Comparison of ENCODE assay signal across 14 cellular contexts in the genomic region with DNA sequence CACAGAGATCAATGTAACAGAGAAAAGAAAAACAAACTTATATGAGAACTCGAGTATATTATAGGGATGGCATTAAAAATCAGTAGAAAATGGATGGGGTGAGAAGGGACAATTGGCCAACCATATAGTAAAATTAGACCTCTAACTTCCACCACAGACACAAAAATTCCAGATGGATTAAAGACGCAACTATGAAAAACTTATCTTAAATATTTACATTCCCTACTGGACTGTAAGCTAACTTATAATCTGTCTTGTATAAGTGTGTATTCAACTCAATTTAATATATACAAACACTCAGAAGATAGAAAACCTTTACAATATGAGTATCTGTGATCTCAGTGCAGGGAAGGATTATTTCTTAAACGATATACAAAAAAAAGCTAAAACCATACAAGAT. TPM values are rescaled to one million over a fixed set of nuclear protein-coding genes. Genes with fewer than 3 reads are reported as not detected.
A peak's percentile ranks its signal among the peaks of the same experiment; 100 is the strongest.
DNase-seq lines count a peak whose midpoint lies in the region; ATAC-seq, FAIRE-seq and TF ChIP-seq lines count a peak whose summit lies in the region.
"Had no signal": no experiment of that assay in that cellular context is flagged by ENCODE, and none has a peak within 500 bp of the region (broad histone marks: within the 10 kb centered on the region; RNA-seq: fewer than 3 reads in every experiment).

No MANE protein-coding gene starts in this region.

- no peak for ATAC-seq in T-helper 17 cell
- ATAC-seq in stimulated activated memory B cell treated with anti-CD40 and anti-IgM and Interleukin-4, amounts not matched to agents 10 μg/mL and 1 μg/mL and 100 μg/mL, for 72 hours = no peak

- H3K79me1 ChIP-seq in trophoblast cell (ENCODE audit: low read length) = peaks cover 5% of the 10 kb centered on the region

- CTCF ChIA-PET in MCF 10A (lab: Yijun Ruan, JAX) (interaction anchor here (1.0 to 2.1 kb wide), 2 partner anchors 24 to 51 kb away, joined by 4 read pairs; no protein-coding TSS in a partner anchor), mammary epithelial cell (lab: Charles Lee; ENCODE audit: low non-redundant PET) (interaction anchor here (0.6 kb wide), 1 partner anchor 21 kb away, joined by 16 read pairs; no protein-coding TSS in a partner anchor), endothelial cell of umbilical vein (lab: Charles Lee) (interaction anchor here (1.1 to 1.5 kb wide), 3 partner anchors 9 to 11 kb away, joined by 3 to 4 read pairs (median 3); no protein-coding TSS in a partner anchor)

- no peak overlapping the region for H3K23ac ChIP-seq in trophoblast cell (ENCODE audit: low read length)

- H3K9ac ChIP-seq in mammary epithelial cell (ENCODE audit: insufficient read depth, low read length) = no peak overlapping the region
- H3K9ac ChIP-seq in endothelial cell of umbilical vein (replicated peaks; ENCODE audit: extremely low read depth, insufficient read depth, low read length) = no peak overlapping the region
- no peak overlapping the region for H3K9ac ChIP-seq in trophoblast cell (ENCODE audit: low read length)

- no peak overlapping the region for H2AK5ac ChIP-seq in trophoblast cell (ENCODE audit: low read length)

- H3K27ac ChIP-seq in mammary epithelial cell (ENCODE audit: insufficient read depth, low read depth, low read length) (no peak overlapping the region), endothelial cell of umbilical vein (ENCODE audit: insufficient read depth, low read depth, low read length) (no peak overlapping the region), trophoblast cell (ENCODE audit: low read depth, low read length) (no peak overlapping the region)

- 95% methylated on average over 3 of the region's 3 CpGs for WGBS in mammary epithelial cell (ENCODE audit: low coverage, missing lambda C conversion rate)
- WGBS in trophoblast cell (ENCODE audit: extremely low coverage, insufficient coverage, insufficient read length) = no CpG with 5 or more reads among the region's 3 CpGs

- no peak overlapping the region for H4K12ac ChIP-seq in trophoblast cell (ENCODE audit: low read depth, low read length)

- dilution Hi-C loops in mammary epithelial cell (cut with HindIII; ENCODE audit: low sequenced_read_pairs) = no loop called here
- dilution Hi-C loops in endothelial cell of umbilical vein (cut with MboI; ENCODE audit: extremely low pct_ligation_motif_present, low sequenced_read_pairs) = no loop called here

- no peak overlapping the region for H4K8ac ChIP-seq in trophoblast cell (ENCODE audit: low read depth, low read length)

- H3K18ac ChIP-seq in trophoblast cell (ENCODE audit: low read length) = no peak overlapping the region

- no TSS peak for BruUV-seq in MCF 10A (replicated peaks; lab: Mats Ljungman, UMichigan)
- no TSS peak for BruUV-seq in mammary epithelial cell (replicated peaks; lab: Mats Ljungman, UMichigan)
- no TSS peak for BruUV-seq in endothelial cell of umbilical vein (replicated peaks; lab: Mats Ljungman, UMichigan)

- H3K4me1 ChIP-seq in mammary epithelial cell (ENCODE audit: insufficient read depth, low read length) = peaks cover 4% of the 10 kb centered on the region
- H3K4me1 ChIP-seq in endothelial cell of umbilical vein (ENCODE audit: control insufficient read depth, extremely low read depth, insufficient read depth, low read length) = peaks cover 12% of the 10 kb centered on the region
- peaks cover 4 to 9% of the 10 kb centered on the region in 2 experiments for H3K4me1 ChIP-seq in trophoblast cell (ENCODE audit: control insufficient read depth in 1 of 2, insufficient read depth in 2 of 2, low read length in 2 of 2)

- H3K27ac Mint-ChIP-seq in MCF 10A (ENCODE audit: low read depth, unreplicated experiment) = no peak overlapping the region
- H3K27ac Mint-ChIP-seq in T-helper 17 cell = peak overlapping the region; percentile 80
- no peak overlapping the region for H3K27ac Mint-ChIP-seq in stimulated activated memory B cell treated with anti-CD40 and anti-IgM and Interleukin-4, amounts not matched to agents 10 μg/mL and 1 μg/mL and 100 μg/mL, for 72 hours
- H3K27ac Mint-ChIP-seq: activated B cell treated with CpG ODN at 0.5 μM for 24 hours had no signal

- H3K36me3 ChIP-seq in mammary epithelial cell (ENCODE audit: insufficient read depth, low read length) (peaks cover 7% of the 10 kb centered on the region), endothelial cell of umbilical vein (ENCODE audit: control insufficient read depth in 2 of 2, extremely low read depth in 1 of 2, insufficient read depth in 2 of 2, low read length in 2 of 2) (peaks cover 2 to 4% of the 10 kb centered on the region in 2 experiments), trophoblast cell (ENCODE audit: control insufficient read depth in 1 of 2, insufficient read depth in 2 of 2, low read length in 2 of 2) (peaks cover 5 to 7% of the 10 kb centered on the region in 2 experiments)

- no peak overlapping the region for H3K4ac ChIP-seq in trophoblast cell (ENCODE audit: low read depth, low read length)

- H3K9me3 ChIP-seq in mammary epithelial cell (replicated peaks; ENCODE audit: insufficient read depth, low read length) (no peaks in the 10 kb centered on the region), T-helper 17 cell (ENCODE audit: control insufficient read depth, low read length, poor library complexity, severe bottlenecking) (no peaks in the 10 kb centered on the region), endothelial cell of umbilical vein (replicated peaks; ENCODE audit: control insufficient read depth, insufficient read depth, low read length) (no peaks in the 10 kb centered on the region), trophoblast cell (ENCODE audit: insufficient read depth, low read depth, low read length) (no peaks in the 10 kb centered on the region)

- H3K79me2 ChIP-seq in mammary epithelial cell (ENCODE audit: insufficient read depth, low read length) (peaks cover 65% of the 10 kb centered on the region), endothelial cell of umbilical vein (ENCODE audit: control insufficient read depth, insufficient read depth, low read length) (peaks cover 58% of the 10 kb centered on the region), trophoblast cell (ENCODE audit: control insufficient read depth, insufficient read depth, low read length, poor library complexity) (peaks cover 5% of the 10 kb centered on the region)

- DNase-seq in MCF 10A (ENCODE audit: unreplicated experiment) (no peak), mammary epithelial cell (no peak), T-helper 17 cell (no peak), endothelial cell of umbilical vein (ENCODE audit: low read depth, low spot score) (no peak), SIG-M5 (lab: John Stamatoyannopoulos, UW) (no peak), trophoblast cell (no peak), NCI-H446 (lab: John Stamatoyannopoulos, UW) (no peak)
- DNase-seq: activated B cell treated with CpG ODN at 0.5 μM for 24 hours, AML-193, DMS79, H9, NCI-H1092 treated with DMSO at 0.1 percent for 48 hours had no signal

- no peak for FAIRE-seq in endothelial cell of umbilical vein (lab: Jason Lieb, UNC)

- H3K9me3 Mint-ChIP-seq in MCF 10A (ENCODE audit: unreplicated experiment) = no peaks in the 10 kb centered on the region
- H3K9me3 Mint-ChIP-seq in stimulated activated memory B cell treated with anti-CD40 and anti-IgM and Interleukin-4, amounts not matched to agents 10 μg/mL and 1 μg/mL and 100 μg/mL, for 72 hours = no peaks in the 10 kb centered on the region
- H3K9me3 Mint-ChIP-seq: activated B cell treated with CpG ODN at 0.5 μM for 24 hours had no signal

- POLR2A ChIA-PET in MCF 10A (lab: Yijun Ruan, JAX) = interaction anchor here (1.2 to 8.7 kb wide), 3 partner anchors 10 to 28 kb away, joined by 3 to 99 read pairs (median 4); a partner anchor contains a TSS
- POLR2A ChIA-PET in endothelial cell of umbilical vein (lab: Charles Lee) = interaction anchor here (0.6 kb wide), 2 partner anchors 10 to 45 kb away, joined by 4 read pairs; no protein-coding TSS in a partner anchor

- TF ChIP-seq CTCF in MCF 10A (IDR thresholded peaks at IDR 0.05; ENCODE audit: unreplicated experiment) (no peak), mammary epithelial cell (conservative IDR thresholded peaks at IDR 0.05 in 1 of 2, IDR thresholded peaks at IDR 0.05 in 1 of 2; ENCODE audit: extremely low read depth in 1 of 2, insufficient read depth in 1 of 2, low read depth in 1 of 2, low read length in 2 of 2) (no peak), endothelial cell of umbilical vein (IDR thresholded peaks at IDR 0.05; ENCODE audit: extremely low read depth in 1 of 2, insufficient read depth in 1 of 2, low read depth in 1 of 2, low read length in 2 of 2) (no peak)

- H3K36me3 Mint-ChIP-seq in MCF 10A (ENCODE audit: insufficient read depth, unreplicated experiment) (peaks cover 43% of the 10 kb centered on the region), T-helper 17 cell (ENCODE audit: low read depth) (peaks cover 3% of the 10 kb centered on the region)
- H3K36me3 Mint-ChIP-seq in stimulated activated memory B cell treated with anti-CD40 and anti-IgM and Interleukin-4, amounts not matched to agents 10 μg/mL and 1 μg/mL and 100 μg/mL, for 72 hours = peaks cover 7% of the 10 kb centered on the region

- no peak overlapping the region for H3K14ac ChIP-seq in trophoblast cell (ENCODE audit: low read length)

- H3K4me2 ChIP-seq in mammary epithelial cell (ENCODE audit: insufficient read depth, low read depth, low read length) (no peak overlapping the region), endothelial cell of umbilical vein (ENCODE audit: insufficient read depth, low read length) (peak overlapping the region; percentile 44), trophoblast cell (ENCODE audit: low read length) (no peak overlapping the region)

- H4K91ac ChIP-seq in trophoblast cell (ENCODE audit: low read depth, low read length) = no peak overlapping the region

- no peak overlapping the region for H2AFZ ChIP-seq in mammary epithelial cell (ENCODE audit: low read depth, low read length)
- H2AFZ ChIP-seq in endothelial cell of umbilical vein (ENCODE audit: low read depth, low read length) = no peak overlapping the region
- no peak overlapping the region for H2AFZ ChIP-seq in trophoblast cell (ENCODE audit: insufficient read depth, low read length, poor library complexity)

- no peak overlapping the region for H2BK5ac ChIP-seq in trophoblast cell (ENCODE audit: low read depth, low read length, poor library complexity)

- H3K27me3 Mint-ChIP-seq in MCF 10A (ENCODE audit: insufficient read depth, unreplicated experiment) = no peaks in the 10 kb centered on the region
- H3K27me3 Mint-ChIP-seq in T-helper 17 cell = no peaks in the 10 kb centered on the region
- H3K27me3 Mint-ChIP-seq in stimulated activated memory B cell treated with anti-CD40 and anti-IgM and Interleukin-4, amounts not matched to agents 10 μg/mL and 1 μg/mL and 100 μg/mL, for 72 hours = no peaks in the 10 kb centered on the region
- H3K27me3 Mint-ChIP-seq: activated B cell treated with CpG ODN at 0.5 μM for 24 hours had no signal

- H4K20me1 ChIP-seq in mammary epithelial cell (ENCODE audit: insufficient read depth, low read length) (no peaks in the 10 kb centered on the region), endothelial cell of umbilical vein (replicated peaks; ENCODE audit: control insufficient read depth, extremely low read depth, insufficient read depth, low read length) (no peaks in the 10 kb centered on the region)

- H2BK12ac ChIP-seq in trophoblast cell (ENCODE audit: low read length) = no peak overlapping the region

- no peak for TF ChIP-seq POLR2A in endothelial cell of umbilical vein (IDR thresholded peaks at IDR 0.05; ENCODE audit: low read depth, low read length)

- no peaks in the 10 kb centered on the region for H3K27me3 ChIP-seq in mammary epithelial cell (ENCODE audit: insufficient read depth, low read length)
- H3K27me3 ChIP-seq in endothelial cell of umbilical vein (ENCODE audit: control insufficient read depth in 2 of 2, insufficient read depth in 2 of 2, low read length in 2 of 2) = no peaks in the 10 kb centered on the region
- no peaks in the 10 kb centered on the region for H3K27me3 ChIP-seq in trophoblast cell (ENCODE audit: insufficient read depth, low read length)

- H3K4me3 Mint-ChIP-seq in MCF 10A (ENCODE audit: unreplicated experiment) = peak overlapping the region; percentile 6
- H3K4me3 Mint-ChIP-seq in T-helper 17 cell = no peak overlapping the region
- peak overlapping the region; percentile 34 for H3K4me3 Mint-ChIP-seq in stimulated activated memory B cell treated with anti-CD40 and anti-IgM and Interleukin-4, amounts not matched to agents 10 μg/mL and 1 μg/mL and 100 μg/mL, for 72 hours
- H3K4me3 Mint-ChIP-seq: activated B cell treated with CpG ODN at 0.5 μM for 24 hours, H9 had no signal

- H3K4me1 Mint-ChIP-seq in MCF 10A (ENCODE audit: insufficient read depth, unreplicated experiment) (peaks cover 20% of the 10 kb centered on the region), T-helper 17 cell (peaks cover 19% of the 10 kb centered on the region)
- peaks cover 18% of the 10 kb centered on the region for H3K4me1 Mint-ChIP-seq in stimulated activated memory B cell treated with anti-CD40 and anti-IgM and Interleukin-4, amounts not matched to agents 10 μg/mL and 1 μg/mL and 100 μg/mL, for 72 hours

- H3K4me3 ChIP-seq in mammary epithelial cell (replicated peaks in 1 of 3; ENCODE audit: insufficient read depth in 1 of 3, low read depth in 2 of 3, low read length in 3 of 3) (no peak overlapping the region), endothelial cell of umbilical vein (replicated peaks in 1 of 3; ENCODE audit: insufficient read depth in 1 of 3, low read depth in 1 of 3, low read length in 3 of 3) (no peak overlapping the region), trophoblast cell (ENCODE audit: low read depth, low read length) (no peak overlapping the region)

- H3K9me1 ChIP-seq in endothelial cell of umbilical vein (replicated peaks; ENCODE audit: control insufficient read depth, extremely low read depth, insufficient read depth, low read length) = no peaks in the 10 kb centered on the region

- in situ Hi-C loops in mammary epithelial cell (cut with MboI; ENCODE audit: low sequenced_read_pairs in 2 of 2) = no loop called here

- intact Hi-C loops in MCF 10A (cut with micrococcal nuclease) = no loop called here
- intact Hi-C loops in mammary epithelial cell (cut with micrococcal nuclease) = no loop called here
- intact Hi-C loops in endothelial cell of umbilical vein (cut with micrococcal nuclease) = no loop called here

- no peak overlapping the region for H2BK120ac ChIP-seq in trophoblast cell (ENCODE audit: insufficient read depth, low read length, poor library complexity)

RNA-seq across cellular contexts. Expression of a gene that starts 3.0 kb away (rescaled TPM):
- 23.0 and 26.5 TPM in 2 replicates for total RNA-seq in MCF 10A (2022)
- 10 to 100 TPM; 14.7 to 26.8 TPM for total RNA-seq in mammary epithelial cell
- polyA plus RNA-seq in mammary epithelial cell = 24.8 TPM
- polyA minus RNA-seq in mammary epithelial cell = 25.1 TPM
- total RNA-seq in T-helper 17 cell = 10 to 100 TPM in 1 of 2 donors, 1 to 10 TPM in 1; 8.9 to 12.1 TPM
- total RNA-seq in endothelial cell of umbilical vein = 29.3 and 30.5 TPM in 2 replicates
- 11.5 and 12.9 TPM in 2 replicates for polyA plus RNA-seq in endothelial cell of umbilical vein
- polyA plus RNA-seq in endothelial cell of umbilical vein (2011; cell fraction: cytosol; rRNA removed) = 14.6 and 16.7 TPM in 2 replicates
- polyA plus RNA-seq in endothelial cell of umbilical vein (2011; cell fraction: nucleus; rRNA removed) = 22.2 and 23.1 TPM in 2 replicates
- polyA plus RNA-seq in endothelial cell of umbilical vein (2012) = 27.9 and 35.6 TPM in 2 replicates
- polyA minus RNA-seq in endothelial cell of umbilical vein = 12.4 and 13.4 TPM in 2 replicates
- 23.7 TPM for polyA minus RNA-seq in endothelial cell of umbilical vein (2011; cell fraction: cytosol; rRNA and poly(A)+ RNA removed)
- polyA minus RNA-seq in endothelial cell of umbilical vein (2011; cell fraction: nucleus; rRNA and poly(A)+ RNA removed) = 10.2 and 13.2 TPM in 2 replicates
- polyA plus RNA-seq in trophoblast cell (2013) = 37.8 and 39.4 TPM in 2 replicates

RNA-seq across cellular contexts. Expression of a gene that starts 5.3 kb away (rescaled TPM):
- total RNA-seq in MCF 10A (2022) (3.0 and 6.9 TPM in 2 replicates), mammary epithelial cell (10 to 100 TPM in 1 of 2 donors, 1 to 10 TPM in 1; 4.3 to 16.0 TPM), T-helper 17 cell (10 to 100 TPM; 10.5 to 11.9 TPM), endothelial cell of umbilical vein (22.1 and 25.2 TPM in 2 replicates)
- polyA plus RNA-seq in mammary epithelial cell (8.9 TPM), endothelial cell of umbilical vein (3.1 and 3.3 TPM in 2 replicates)
- polyA minus RNA-seq in mammary epithelial cell (14.8 TPM), endothelial cell of umbilical vein (9.0 and 12.0 TPM in 2 replicates)
- polyA plus RNA-seq in endothelial cell of umbilical vein (2011; cell fraction: cytosol; rRNA removed) = 6.1 and 6.5 TPM in 2 replicates
- polyA plus RNA-seq in endothelial cell of umbilical vein (2011; cell fraction: nucleus; rRNA removed) = 7.1 and 10.4 TPM in 2 replicates
- 6.7 and 11.2 TPM in 2 replicates for polyA plus RNA-seq in endothelial cell of umbilical vein (2012)
- 29.1 TPM for polyA minus RNA-seq in endothelial cell of umbilical vein (2011; cell fraction: cytosol; rRNA and poly(A)+ RNA removed)
- polyA minus RNA-seq in endothelial cell of umbilical vein (2011; cell fraction: nucleus; rRNA and poly(A)+ RNA removed) = 5.4 and 8.7 TPM in 2 replicates
- 13.7 and 16.7 TPM in 2 replicates for polyA plus RNA-seq in trophoblast cell (2013)

RNA-seq across cellular contexts. Expression of a gene that starts 21.1 kb away (rescaled TPM):
- total RNA-seq in MCF 10A (2022) (31.1 and 34.5 TPM in 2 replicates), mammary epithelial cell (10 to 100 TPM in 1 of 2 donors, 1 to 10 TPM in 1; 5.5 to 20.2 TPM), T-helper 17 cell (10 to 100 TPM; 15.7 to 22.8 TPM), endothelial cell of umbilical vein (17.8 and 19.7 TPM in 2 replicates)
- polyA plus RNA-seq in mammary epithelial cell (4.1 TPM), endothelial cell of umbilical vein (3.6 and 5.2 TPM in 2 replicates)
- polyA minus RNA-seq in mammary epithelial cell (14.8 TPM), endothelial cell of umbilical vein (5.0 and 11.6 TPM in 2 replicates)
- polyA plus RNA-seq in endothelial cell of umbilical vein (2011; cell fraction: cytosol; rRNA removed) = 3.6 and 3.7 TPM in 2 replicates
- 16.0 and 18.6 TPM in 2 replicates for polyA plus RNA-seq in endothelial cell of umbilical vein (2011; cell fraction: nucleus; rRNA removed)
- 2.8 and 5.2 TPM in 2 replicates for polyA plus RNA-seq in endothelial cell of umbilical vein (2012)
- 28.8 TPM for polyA minus RNA-seq in endothelial cell of umbilical vein (2011; cell fraction: cytosol; rRNA and poly(A)+ RNA removed)
- 11.1 and 15.1 TPM in 2 replicates for polyA minus RNA-seq in endothelial cell of umbilical vein (2011; cell fraction: nucleus; rRNA and poly(A)+ RNA removed)
- 134 TPM in 2 replicates for polyA plus RNA-seq in trophoblast cell (2013)

RNA-seq across cellular contexts. Expression of a gene that starts 21.5 kb away (rescaled TPM):
- total RNA-seq in MCF 10A (2022) (0.20 TPM in 1 of 2 replicates, not detected in the other), mammary epithelial cell (under 1 TPM in 1 of 2 donors, not detected in 1; 0.17 TPM), T-helper 17 cell (under 1 TPM in 1 of 2 donors, not detected in 1; 0.32 TPM), endothelial cell of umbilical vein (0.12 TPM in 1 of 2 replicates, not detected in the other)
- polyA plus RNA-seq in mammary epithelial cell (0.11 TPM), endothelial cell of umbilical vein (0.05 TPM in 1 of 2 replicates, not detected in the other)
- polyA minus RNA-seq in mammary epithelial cell (not detected), endothelial cell of umbilical vein (0.29 TPM in 1 of 2 replicates, not detected in the other)
- 0.03 TPM in 1 of 2 replicates, not detected in the other for polyA plus RNA-seq in endothelial cell of umbilical vein (2011; cell fraction: cytosol; rRNA removed)
- 0.13 and 0.24 TPM in 2 replicates for polyA plus RNA-seq in endothelial cell of umbilical vein (2011; cell fraction: nucleus; rRNA removed)
- polyA plus RNA-seq in endothelial cell of umbilical vein (2012) = not detected in 2 replicates
- not detected for polyA minus RNA-seq in endothelial cell of umbilical vein (2011; cell fraction: cytosol; rRNA and poly(A)+ RNA removed)
- 0.48 TPM in 1 of 2 replicates, not detected in the other for polyA minus RNA-seq in endothelial cell of umbilical vein (2011; cell fraction: nucleus; rRNA and poly(A)+ RNA removed)
- polyA plus RNA-seq in trophoblast cell (2013) = 0.05 and 0.06 TPM in 2 replicates
- total RNA-seq: liver had no signal

RNA-seq across cellular contexts. Expression of a gene that starts 29.4 kb away (rescaled TPM):
- 697 and 717 TPM in 2 replicates for total RNA-seq in MCF 10A (2022)
- 100 to 1,000 TPM; 191 to 636 TPM for total RNA-seq in mammary epithelial cell
- polyA plus RNA-seq in mammary epithelial cell = 987 TPM
- polyA minus RNA-seq in mammary epithelial cell = 365 TPM
- 100 to 1,000 TPM; 424 to 465 TPM for total RNA-seq in T-helper 17 cell
- 897 and 970 TPM in 2 replicates for total RNA-seq in endothelial cell of umbilical vein
- 1,481 and 1,573 TPM in 2 replicates for polyA plus RNA-seq in endothelial cell of umbilical vein
- polyA plus RNA-seq in endothelial cell of umbilical vein (2011; cell fraction: cytosol; rRNA removed) = 2,189 and 2,672 TPM in 2 replicates
- 661 and 734 TPM in 2 replicates for polyA plus RNA-seq in endothelial cell of umbilical vein (2011; cell fraction: nucleus; rRNA removed)
- polyA plus RNA-seq in endothelial cell of umbilical vein (2012) = 889 and 1,037 TPM in 2 replicates
- polyA minus RNA-seq in endothelial cell of umbilical vein = 468 and 471 TPM in 2 replicates
- polyA minus RNA-seq in endothelial cell of umbilical vein (2011; cell fraction: cytosol; rRNA and poly(A)+ RNA removed) = 249 TPM
- polyA minus RNA-seq in endothelial cell of umbilical vein (2011; cell fraction: nucleus; rRNA and poly(A)+ RNA removed) = 84.4 and 109 TPM in 2 replicates
- polyA plus RNA-seq in trophoblast cell (2013) = 1,802 and 1,827 TPM in 2 replicates
